12 cellular contexts compared by ENCODE assay signal in the genomic region with DNA sequence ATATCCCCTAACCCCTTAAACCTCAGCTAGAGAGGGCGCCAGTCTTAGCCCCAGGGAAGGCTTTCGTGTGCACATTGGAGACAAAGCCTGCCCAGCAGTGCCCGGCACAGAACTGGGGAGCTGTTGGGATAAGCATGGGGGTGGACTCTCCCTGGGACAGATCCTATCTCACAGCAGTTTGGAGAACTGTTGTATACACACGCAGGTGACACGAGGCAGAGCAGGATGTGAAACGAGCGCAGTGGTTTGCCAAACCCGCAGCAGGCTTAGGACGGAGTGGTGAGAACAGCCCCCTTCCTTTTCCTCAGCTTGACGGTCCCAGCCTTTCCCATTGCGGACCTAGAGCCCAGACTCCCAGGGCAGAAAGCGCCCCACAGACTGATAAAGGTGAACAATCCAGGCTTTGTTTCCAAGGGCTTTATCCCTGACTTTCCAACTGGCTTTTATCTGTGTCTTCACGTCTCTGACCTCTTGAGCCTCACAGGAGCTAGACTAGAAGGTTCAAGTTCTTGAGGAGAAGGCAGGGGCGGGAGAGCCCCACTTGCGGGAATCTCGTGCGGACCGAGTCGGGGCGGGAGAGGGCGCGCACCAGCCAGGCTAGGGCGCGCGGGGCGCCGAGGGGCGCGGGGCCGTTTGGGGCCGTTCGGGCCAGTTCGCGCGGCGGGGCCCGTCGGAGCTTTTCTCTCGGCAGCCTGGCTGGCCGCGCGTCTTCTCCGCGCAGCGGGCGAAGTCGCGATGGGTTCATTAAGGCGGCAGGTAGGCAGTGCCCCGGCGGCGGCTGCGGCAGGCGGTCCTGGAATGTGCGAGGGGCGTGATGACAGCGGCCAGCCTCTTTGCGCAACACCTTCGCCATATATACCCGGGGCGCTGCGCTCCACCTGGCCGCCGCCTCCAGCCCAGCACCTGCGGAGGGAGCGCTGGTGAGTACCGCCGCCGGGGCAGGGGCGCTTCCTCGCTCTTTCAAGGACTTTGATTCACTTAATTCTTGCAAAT. TPM values are rescaled to one million over a fixed set of nuclear protein-coding genes. Genes with fewer than 3 reads are reported as not detected.
DNase-seq lines count a peak whose midpoint lies in the region; ATAC-seq and TF ChIP-seq lines count a peak whose summit lies in the region.
"Had no signal": no experiment of that assay in that cellular context is flagged by ENCODE, and none has a peak within 500 bp of the region (broad histone marks: within the 10 kb centered on the region; RNA-seq: fewer than 3 reads in every experiment).

A gene with protein sequence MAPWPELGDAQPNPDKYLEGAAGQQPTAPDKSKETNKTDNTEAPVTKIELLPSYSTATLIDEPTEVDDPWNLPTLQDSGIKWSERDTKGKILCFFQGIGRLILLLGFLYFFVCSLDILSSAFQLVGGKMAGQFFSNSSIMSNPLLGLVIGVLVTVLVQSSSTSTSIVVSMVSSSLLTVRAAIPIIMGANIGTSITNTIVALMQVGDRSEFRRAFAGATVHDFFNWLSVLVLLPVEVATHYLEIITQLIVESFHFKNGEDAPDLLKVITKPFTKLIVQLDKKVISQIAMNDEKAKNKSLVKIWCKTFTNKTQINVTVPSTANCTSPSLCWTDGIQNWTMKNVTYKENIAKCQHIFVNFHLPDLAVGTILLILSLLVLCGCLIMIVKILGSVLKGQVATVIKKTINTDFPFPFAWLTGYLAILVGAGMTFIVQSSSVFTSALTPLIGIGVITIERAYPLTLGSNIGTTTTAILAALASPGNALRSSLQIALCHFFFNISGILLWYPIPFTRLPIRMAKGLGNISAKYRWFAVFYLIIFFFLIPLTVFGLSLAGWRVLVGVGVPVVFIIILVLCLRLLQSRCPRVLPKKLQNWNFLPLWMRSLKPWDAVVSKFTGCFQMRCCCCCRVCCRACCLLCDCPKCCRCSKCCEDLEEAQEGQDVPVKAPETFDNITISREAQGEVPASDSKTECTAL (plus strand): TSS at position 881 of the 993 bp plus-strand sequence. CDS start 6,650 bp downstream, outside the sequence.

- no peak within 1 kb of the TSS for H2AK5ac ChIP-seq in IMR-90 (ENCODE audit: low read depth, low read length)

- H3K36me3 ChIP-seq in CD8-positive, alpha-beta memory T cell (ENCODE audit: insufficient read depth, low read length), result no peaks in the 10 kb centered on the region
- no peaks in the 10 kb centered on the region for H3K36me3 ChIP-seq in IMR-90 (ENCODE audit: control insufficient read depth, insufficient read depth, low read length)
- H3K36me3 ChIP-seq in brain microvascular endothelial cell (replicated peaks), result no peaks in the 10 kb centered on the region
- no peaks in the 10 kb centered on the region for H3K36me3 ChIP-seq in ovary

- no peak within 1 kb of the TSS for H2BK20ac ChIP-seq in IMR-90 (ENCODE audit: low read depth, low read length)

- TF ChIP-seq EP300 in ovary (IDR thresholded peaks at IDR 0.05), result no peak

- WGBS in IMR-90 (ENCODE audit: extremely low coverage in 2 of 2, insufficient read length in 1 of 2), 2 experiments, result 2% methylated on average over 52 of the region's 71 CpGs; no CpG with 5 or more reads in 1 of the 2 experiments
- 5 to 9% (median 5%) methylated on average over 32 to 71 of the region's 71 CpGs for WGBS in ovary, 3 donors

- ATAC-seq in IMR-90 (ENCODE audit: low read depth), result no peak

- no peak within 1 kb of the TSS for H3K56ac ChIP-seq in IMR-90 (ENCODE audit: extremely low read depth, insufficient read depth, low read length)

- no peak within 1 kb of the TSS for H3K18ac ChIP-seq in IMR-90 (ENCODE audit: low read depth, low read length)

- H2AK9ac ChIP-seq in IMR-90 (replicated peaks; ENCODE audit: low read depth, low read length, poor library complexity), result no peak within 1 kb of the TSS

- no peak for TF ChIP-seq RAD21 in IMR-90 (IDR thresholded peaks at IDR 0.05; ENCODE audit: low read length)

- CTCF ChIA-PET in CD8-positive, alpha-beta memory T cell (lab: Charles Lee), result no interaction called here
- CTCF ChIA-PET in IMR-90 (lab: Yijun Ruan, JAX), result no interaction called here

- peak within 1 kb of the TSS; percentile 10 for H2AFZ ChIP-seq in IMR-90 (replicated peaks; ENCODE audit: low read length, poor library complexity)

- no peaks in the 10 kb centered on the region for H4K20me1 ChIP-seq in IMR-90 (ENCODE audit: insufficient read depth, low read length)

- dilution Hi-C loops in IMR-90 (cut with HindIII; ENCODE audit: low sequenced_read_pairs, unreplicated experiment), result no loop called here

- no peak within 1 kb of the TSS for H3K27ac ChIP-seq in CD8-positive, alpha-beta memory T cell (ENCODE audit: low read depth, low read length)
- H3K27ac ChIP-seq in IMR-90 (ENCODE audit: insufficient read depth, low read length), result no peak within 1 kb of the TSS
- H3K27ac ChIP-seq in brain microvascular endothelial cell, result no peak within 1 kb of the TSS
- no peak within 1 kb of the TSS for H3K27ac ChIP-seq in ovary

- H3K4me3 Mint-ChIP-seq in CD8-positive, alpha-beta memory T cell, result peak within 1 kb of the TSS in 5 of 7 donors; percentile 29 to 73 (median 36)
- H3K4me3 Mint-ChIP-seq in endothelial cell (ENCODE audit: unreplicated experiment) (peak within 1 kb of the TSS; percentile 74), nephron progenitor cell (peak within 1 kb of the TSS; percentile 80)
- H3K4me3 Mint-ChIP-seq: activated naive CD8-positive, alpha-beta T cell; stimulated activated naive B cell treated with anti-CD40 and anti-IgM and Interleukin-4, amounts not matched to agents 10 μg/mL and 1 μg/mL and 100 μg/mL, for 72 hours had no signal

- H3K4me1 Mint-ChIP-seq in CD8-positive, alpha-beta memory T cell, result peaks cover 9 to 12% (median 10%) of the 10 kb centered on the region in 3 donors
- H3K4me1 Mint-ChIP-seq in endothelial cell (ENCODE audit: unreplicated experiment) (peaks cover 22% of the 10 kb centered on the region), nephron progenitor cell (peaks cover 15% of the 10 kb centered on the region)

- DNase-seq in CD8-positive, alpha-beta memory T cell, result no peak
- DNase-seq in IMR-90, result no peak
- DNase-seq in endothelial cell (ENCODE audit: low spot score), result peak; percentile 25
- DNase-seq in nephron progenitor cell, result peak; percentile 72
- DNase-seq in GM20000 (ENCODE audit: low spot score), result no peak
- DNase-seq in brain microvascular endothelial cell, result no peak
- no peak for DNase-seq in ovary
- DNase-seq in NCI-H2107 (lab: John Stamatoyannopoulos, UW), result no peak
- DNase-seq: posterior cingulate gyrus; stimulated activated naive B cell treated with anti-CD40 and anti-IgM and Interleukin-4, amounts not matched to agents 10 μg/mL and 1 μg/mL and 100 μg/mL, for 72 hours had no signal

- intact Hi-C loops in IMR-90 (cut with micrococcal nuclease), result no loop called here
- intact Hi-C loops in ovary (cut with DNase I), result no loop called here

- in situ Hi-C loops in IMR-90 (cut with MboI; ENCODE audit: low sequenced_read_pairs) (no loop called here), brain microvascular endothelial cell (cut with HindIII; ENCODE audit: low pct_ligation_motif_present, low sequenced_read_pairs) (no loop called here)

- no peak within 1 kb of the TSS for H4K5ac ChIP-seq in IMR-90 (ENCODE audit: low read depth, low read length)

- H3K9me3 ChIP-seq in CD8-positive, alpha-beta memory T cell (ENCODE audit: low read length), result no peaks in the 10 kb centered on the region
- no peaks in the 10 kb centered on the region for H3K9me3 ChIP-seq in IMR-90 (ENCODE audit: control insufficient read depth, insufficient read depth, low read length)
- no peaks in the 10 kb centered on the region for H3K9me3 ChIP-seq in ovary

- no peak within 1 kb of the TSS for H2BK5ac ChIP-seq in IMR-90 (ENCODE audit: low read depth, low read length, poor library complexity, severe bottlenecking)

- no peak within 1 kb of the TSS for H4K91ac ChIP-seq in IMR-90 (ENCODE audit: insufficient read depth, low read depth, low read length)

- H3K4me2 ChIP-seq in IMR-90 (ENCODE audit: low read depth, low read length), result no peak within 1 kb of the TSS

- H3K36me3 Mint-ChIP-seq in CD8-positive, alpha-beta memory T cell, result no peaks in the 10 kb centered on the region
- H3K36me3 Mint-ChIP-seq in endothelial cell (ENCODE audit: low read depth, unreplicated experiment), result no peaks in the 10 kb centered on the region
- no peaks in the 10 kb centered on the region for H3K36me3 Mint-ChIP-seq in nephron progenitor cell (ENCODE audit: low read depth)
- H3K36me3 Mint-ChIP-seq: activated naive CD8-positive, alpha-beta T cell; stimulated activated naive B cell treated with anti-CD40 and anti-IgM and Interleukin-4, amounts not matched to agents 10 μg/mL and 1 μg/mL and 100 μg/mL, for 72 hours had no signal

- TF ChIP-seq CTCF in IMR-90 (conservative IDR thresholded peaks at IDR 0.05; ENCODE audit: low read depth, low read length), result no peak
- TF ChIP-seq CTCF in endothelial cell (IDR thresholded peaks at IDR 0.05; ENCODE audit: unreplicated experiment), result no peak
- TF ChIP-seq CTCF in nephron progenitor cell (IDR thresholded peaks at IDR 0.05), result no peak
- no peak for TF ChIP-seq CTCF in GM20000 (IDR thresholded peaks at IDR 0.05; ENCODE audit: extremely low read depth, missing control alignments)
- no peak for TF ChIP-seq CTCF in brain microvascular endothelial cell (IDR thresholded peaks at IDR 0.05; ENCODE audit: low read depth, low read length, missing control alignments)
- no peak for TF ChIP-seq CTCF in ovary (IDR thresholded peaks at IDR 0.05)

- H3K27me3 Mint-ChIP-seq in CD8-positive, alpha-beta memory T cell, result peaks cover 24 to 43% of the 10 kb centered on the region in 2 donors
- peaks cover 25% of the 10 kb centered on the region for H3K27me3 Mint-ChIP-seq in endothelial cell (ENCODE audit: unreplicated experiment)
- H3K27me3 Mint-ChIP-seq in nephron progenitor cell (ENCODE audit: low read depth, poor library complexity), result peaks cover 63% of the 10 kb centered on the region

- H3K14ac ChIP-seq in IMR-90 (replicated peaks; ENCODE audit: low read depth, low read length), result no peak within 1 kb of the TSS

- POLR2A ChIA-PET in CD8-positive, alpha-beta memory T cell (lab: Charles Lee), result no interaction called here
- POLR2A ChIA-PET in IMR-90 (lab: Charles Lee; ENCODE audit: unreplicated experiment), result no interaction called here

- TF ChIP-seq POLR2A in IMR-90 (IDR thresholded peaks at IDR 0.05; ENCODE audit: low read depth, low read length) (no peak), ovary (IDR thresholded peaks at IDR 0.05) (no peak)

- BruUV-seq in IMR-90 (replicated peaks; lab: Mats Ljungman, UMichigan), result no TSS peak

- H3K27ac Mint-ChIP-seq in CD8-positive, alpha-beta memory T cell, result peak within 1 kb of the TSS in 1 of 8 donors; percentile 33
- H3K27ac Mint-ChIP-seq in endothelial cell (ENCODE audit: unreplicated experiment) (no peak within 1 kb of the TSS), nephron progenitor cell (no peak within 1 kb of the TSS)
- H3K27ac Mint-ChIP-seq: activated naive CD8-positive, alpha-beta T cell; stimulated activated naive B cell treated with anti-CD40 and anti-IgM and Interleukin-4, amounts not matched to agents 10 μg/mL and 1 μg/mL and 100 μg/mL, for 72 hours had no signal

- no peaks in the 10 kb centered on the region for H3K9me1 ChIP-seq in IMR-90 (ENCODE audit: insufficient read depth, low read length)

- H3K4ac ChIP-seq in IMR-90 (ENCODE audit: low read depth, low read length), result no peak within 1 kb of the TSS

- H2BK15ac ChIP-seq in IMR-90 (ENCODE audit: low read depth, low read length), result no peak within 1 kb of the TSS

- peaks cover 22% of the 10 kb centered on the region for H3K27me3 ChIP-seq in CD8-positive, alpha-beta memory T cell (ENCODE audit: insufficient read depth, low read length, poor library complexity, severe bottlenecking)
- peaks cover 41% of the 10 kb centered on the region for H3K27me3 ChIP-seq in IMR-90 (ENCODE audit: control insufficient read depth, insufficient read depth, low read length)
- H3K27me3 ChIP-seq in brain microvascular endothelial cell (replicated peaks), result peaks cover 16% of the 10 kb centered on the region
- no peaks in the 10 kb centered on the region for H3K27me3 ChIP-seq in ovary

- H3K4me3 ChIP-seq in CD8-positive, alpha-beta memory T cell (ENCODE audit: low read length), result no peak within 1 kb of the TSS
- no peak within 1 kb of the TSS for H3K4me3 ChIP-seq in IMR-90 (ENCODE audit: insufficient read depth, low read depth, low read length)
- no peak within 1 kb of the TSS for H3K4me3 ChIP-seq in brain microvascular endothelial cell (ENCODE audit: low read depth, low read length)
- H3K4me3 ChIP-seq in ovary, result no peak within 1 kb of the TSS

- H3K23ac ChIP-seq in IMR-90 (ENCODE audit: low read depth, low read length), result no peak within 1 kb of the TSS

- no peak within 1 kb of the TSS for H3K9ac ChIP-seq in IMR-90 (ENCODE audit: low read depth, low read length)

- no peaks in the 10 kb centered on the region for H3K4me1 ChIP-seq in CD8-positive, alpha-beta memory T cell (ENCODE audit: insufficient read depth, low read length)
- H3K4me1 ChIP-seq in IMR-90 (ENCODE audit: control insufficient read depth, insufficient read depth, low read length), result no peaks in the 10 kb centered on the region
- no peaks in the 10 kb centered on the region for H3K4me1 ChIP-seq in ovary (ENCODE audit: insufficient read depth)

- H3K9me3 Mint-ChIP-seq in CD8-positive, alpha-beta memory T cell, result no peaks in the 10 kb centered on the region
- H3K9me3 Mint-ChIP-seq in endothelial cell (ENCODE audit: unreplicated experiment) (no peaks in the 10 kb centered on the region), nephron progenitor cell (peaks cover 3% of the 10 kb centered on the region)
- H3K9me3 Mint-ChIP-seq: stimulated activated naive B cell treated with anti-CD40 and anti-IgM and Interleukin-4, amounts not matched to agents 10 μg/mL and 1 μg/mL and 100 μg/mL, for 72 hours had no signal

- no peak within 1 kb of the TSS for H2BK120ac ChIP-seq in IMR-90 (ENCODE audit: low read depth, low read length)

- no peak within 1 kb of the TSS for H4K8ac ChIP-seq in IMR-90 (ENCODE audit: low read depth in 2 of 2, low read length in 2 of 2)

- no peaks in the 10 kb centered on the region for H3K79me1 ChIP-seq in IMR-90 (ENCODE audit: low read depth in 1 of 2, low read length in 2 of 2)

RNA-seq across cellular contexts. Expression of the gene that starts here (rescaled TPM):
- total RNA-seq in CD8-positive, alpha-beta memory T cell, result not detected
- polyA plus RNA-seq in CD8-positive, alpha-beta memory T cell, result not detected
- total RNA-seq in IMR-90 (2012; rRNA removed), result not detected in 2 replicates
- polyA plus RNA-seq in IMR-90 (2012; rRNA removed), result not detected in 2 replicates
- not detected in 2 replicates for polyA plus RNA-seq in IMR-90 (2012; cell fraction: cytosol; rRNA removed)
- not detected in 2 replicates for polyA plus RNA-seq in IMR-90 (2012; cell fraction: nucleus; rRNA removed; ENCODE audit: low replicate concordance)
- total RNA-seq in endothelial cell (ENCODE audit: unreplicated experiment), result 0.41 TPM
- 10 to 100 TPM in 3 of 7 donors, 1 to 10 TPM in 2, under 1 TPM in 2; 0.30 to 59.4 (median 8.3) TPM for total RNA-seq in ovary
- under 1 TPM; 0.30 to 0.50 TPM for polyA plus RNA-seq in ovary
- total RNA-seq: NCI-H460 had no signal

Comparison
In these comparisons a context has a peak if more than half of its experiments do, and no peak if none do; other contexts are left out.
1. Peak in DNase-seq in endothelial cell; RNA of the gene not detected or under 1 TPM.